Comparison of ENCODE assay signal across 8 cellular contexts in the genomic region with DNA sequence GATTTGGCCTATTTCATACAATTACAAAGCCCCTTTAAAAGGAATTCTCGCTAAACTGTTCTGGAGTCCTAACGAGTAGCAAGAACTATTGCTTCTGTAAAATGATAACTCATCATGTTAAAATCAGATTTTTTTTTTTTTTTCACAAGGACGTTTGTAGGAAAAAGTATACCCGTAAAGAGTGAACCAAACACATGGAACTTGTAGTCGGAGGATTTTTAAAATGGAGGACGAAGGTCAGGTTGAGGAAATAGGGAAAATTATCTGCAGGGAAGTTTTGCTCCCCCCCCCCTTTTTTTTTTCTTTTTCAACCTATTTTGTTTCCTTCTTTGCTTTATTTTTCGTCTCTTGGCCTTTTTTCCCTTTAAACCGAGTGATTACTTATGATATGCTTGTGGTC. TPM values are rescaled to one million over a fixed set of nuclear protein-coding genes. Genes with fewer than 3 reads are reported as not detected.
DNase-seq lines count a peak whose midpoint lies in the region; ATAC-seq, FAIRE-seq and TF ChIP-seq lines count a peak whose summit lies in the region.

No MANE protein-coding gene starts in this region.

- H3K9me3 ChIP-seq in BLaER1 treated with 17β-estradiol and CSF1 and Interleukin-3, amounts not matched to agents 10 nM and 100 nM (replicated peaks in 1 of 11), result peaks cover 0 to 31% (median 8%) of the 10 kb centered on the region in 11 experiments; a peak in 8 of 22 replicates
- H3K9me3 ChIP-seq in spleen, result peaks cover 0 to 5% (median 0%) of the 10 kb centered on the region in 8 donors

- 6 to 18% (median 12%) methylated on average over 8 of the region's 8 CpGs for WGBS in spleen, 5 donors

- no peak for ATAC-seq in HG02970 (IDR thresholded peaks at IDR 0.05; ENCODE audit: low FRiP score, unreplicated experiment)

- peak overlapping the region; percentile 92 to 98 (median 97) for H3K9ac ChIP-seq in BLaER1 treated with 17β-estradiol and CSF1 and Interleukin-3, amounts not matched to agents 10 nM and 100 nM

- intact Hi-C loops in spleen (cut with DNase I; ENCODE audit: low total_unique reads), result no loop called here

- H3K4me3 ChIP-seq in BLaER1 treated with 17β-estradiol and CSF1 and Interleukin-3, amounts not matched to agents 10 nM and 100 nM, result peak overlapping the region; percentile 71 to 93 (median 88)
- peak overlapping the region; percentile 86 for H3K4me3 ChIP-seq in WI38 (ENCODE audit: low read depth, low read length)
- peak overlapping the region; percentile 45 to 88 (median 78) for H3K4me3 ChIP-seq in spleen

- no peaks in the 10 kb centered on the region for H3K27me3 ChIP-seq in BLaER1 treated with 17β-estradiol and CSF1 and Interleukin-3, amounts not matched to agents 10 nM and 100 nM
- no peaks in the 10 kb centered on the region for H3K27me3 ChIP-seq in spleen (replicated peaks in 1 of 7)

- no peak for FAIRE-seq in D721Med (lab: Jason Lieb, UNC)

- peaks cover 13 to 42% (median 37%) of the 10 kb centered on the region in 11 experiments; a peak in 21 of 22 replicates for H3K36me3 ChIP-seq in BLaER1 treated with 17β-estradiol and CSF1 and Interleukin-3, amounts not matched to agents 10 nM and 100 nM
- peaks cover 0 to 13% (median 0%) of the 10 kb centered on the region in 6 donors for H3K36me3 ChIP-seq in spleen

- DNase-seq in HS-5 (ENCODE audit: low read depth) (peak; percentile 1), hepatic stellate cell (ENCODE audit: low spot score) (peak; percentile 11), spleen (no peak), activated gamma-delta T cell treated with Interleukin-2 at 50 U/mL for 16 hours (no peak), D721Med (ENCODE audit: insufficient read length, low spot score) (no peak)

- H3K4me2 ChIP-seq in BLaER1 treated with 17β-estradiol and CSF1 and Interleukin-3, amounts not matched to agents 10 nM and 100 nM, result peak overlapping the region; percentile 70 to 96 (median 86)

- H3K27ac ChIP-seq in BLaER1 treated with 17β-estradiol and CSF1 and Interleukin-3, amounts not matched to agents 10 nM and 100 nM, result peak overlapping the region; percentile 84 to 98 (median 96)
- H3K27ac ChIP-seq in spleen, result peak overlapping the region; percentile 83 to 97 (median 96)

- H3K4me1 ChIP-seq in BLaER1 treated with 17β-estradiol and CSF1 and Interleukin-3, amounts not matched to agents 10 nM and 100 nM, result peaks cover 15 to 49% (median 28%) of the 10 kb centered on the region in 10 experiments
- peaks cover 21 to 66% (median 41%) of the 10 kb centered on the region in 6 donors for H3K4me1 ChIP-seq in spleen

- TF ChIP-seq POLR2A in spleen (IDR thresholded peaks at IDR 0.05), result no peak

- TF ChIP-seq CTCF in WI38 (IDR thresholded peaks at IDR 0.05; ENCODE audit: low read depth, low read length), result no peak
- no peak for TF ChIP-seq CTCF in spleen (IDR thresholded peaks at IDR 0.05 in 8 of 11, conservative IDR thresholded peaks at IDR 0.05 in 3 of 11)
- no peak for TF ChIP-seq CTCF in D721Med (IDR thresholded peaks at IDR 0.05; ENCODE audit: insufficient read depth, missing control alignments)

- peaks cover 0 to 12% (median 0%) of the 10 kb centered on the region in 11 experiments; a peak in 2 of 22 replicates for H4K20me1 ChIP-seq in BLaER1 treated with 17β-estradiol and CSF1 and Interleukin-3, amounts not matched to agents 10 nM and 100 nM

RNA-seq across cellular contexts. Expression of a gene that starts 1.0 kb away (rescaled TPM):
- total RNA-seq in spleen, result 10 to 100 TPM; 51.1 to 80.0 (median 64.3) TPM
- polyA plus RNA-seq in spleen, result 10 to 100 TPM; 17.5 to 25.5 (median 20.6) TPM

Comparison
In these comparisons a context has a peak if more than half of its experiments do, and no peak if none do; other contexts are left out.
1. DNase-seq: peak in HS-5 (single experiment) and hepatic stellate cell (single experiment); none in spleen (single experiment), activated gamma-delta T cell treated with Interleukin-2 at 50 U/mL for 16 hours (single experiment) and D721Med (single experiment).
2. Peak in every context shown above with its lines, with median percentiles within 50 percentile points of each other: H3K4me3 ChIP-seq.